In genomic region chrX:48695925-48696300, GRCh38 we compare ENCODE assay signal across 8 cellular contexts. TPM values are rescaled to one million over a fixed set of nuclear protein-coding genes. Genes with fewer than 3 reads are reported as not detected.
DNase-seq lines count a peak whose midpoint lies in the region; ATAC-seq and TF ChIP-seq lines count a peak whose summit lies in the region.

No MANE protein-coding gene starts in this region.

- H3K27me3 ChIP-seq in BE2C (no peaks in the 10 kb centered on the region), iPS-18a (ENCODE audit: control insufficient read depth, insufficient read depth, low read length) (no peaks in the 10 kb centered on the region)

- peaks cover 27% of the 10 kb centered on the region for H3K4me1 Mint-ChIP-seq in activated naive CD8-positive, alpha-beta T cell (ENCODE audit: low read depth)
- peaks cover 36% of the 10 kb centered on the region for H3K4me1 Mint-ChIP-seq in stimulated activated naive CD8-positive, alpha-beta T cell treated with anti-CD3 and anti-CD28 coated beads, Interleukin-15, amount 100 ng/mL, for 72 hours

- peak overlapping the region; percentile 87 for H3K4me3 Mint-ChIP-seq in activated naive CD8-positive, alpha-beta T cell
- H3K4me3 Mint-ChIP-seq in stimulated activated naive CD8-positive, alpha-beta T cell treated with anti-CD3 and anti-CD28 coated beads, Interleukin-15, amount 100 ng/mL, for 72 hours, result peak overlapping the region; percentile 86 to 92

- H3K27ac Mint-ChIP-seq in activated naive CD8-positive, alpha-beta T cell, result peak overlapping the region; percentile 92
- H3K27ac Mint-ChIP-seq in stimulated activated naive CD8-positive, alpha-beta T cell treated with anti-CD3 and anti-CD28 coated beads, Interleukin-15, amount 100 ng/mL, for 72 hours, result peak overlapping the region; percentile 95 to 98

- peak; percentile 3 for ATAC-seq in HG02642 (IDR thresholded peaks at IDR 0.05; ENCODE audit: poor library complexity, unreplicated experiment)
- peak; percentile 11 for ATAC-seq in stimulated activated naive CD8-positive, alpha-beta T cell treated with anti-CD3 and anti-CD28 coated beads, Interleukin-15, amount 100 ng/mL, for 72 hours

- no peaks in the 10 kb centered on the region for H3K9me3 ChIP-seq in BE2C
- peaks cover 3% of the 10 kb centered on the region for H3K9me3 ChIP-seq in iPS-18a (ENCODE audit: control insufficient read depth, low read depth, low read length)

- peak overlapping the region; percentile 77 for H3K4me3 ChIP-seq in BE2C (ENCODE audit: low read depth, low read length)
- peak overlapping the region; percentile 77 for H3K4me3 ChIP-seq in iPS-18a (ENCODE audit: low read length)

- no peak overlapping the region for H3K9ac ChIP-seq in iPS-18a (ENCODE audit: low read length)

- H3K27me3 Mint-ChIP-seq in activated naive CD8-positive, alpha-beta T cell, result no peaks in the 10 kb centered on the region
- no peaks in the 10 kb centered on the region for H3K27me3 Mint-ChIP-seq in stimulated activated naive CD8-positive, alpha-beta T cell treated with anti-CD3 and anti-CD28 coated beads, Interleukin-15, amount 100 ng/mL, for 72 hours

- peaks cover 9% of the 10 kb centered on the region for H3K36me3 ChIP-seq in BE2C
- H3K36me3 ChIP-seq in iPS-18a (ENCODE audit: control insufficient read depth, low read depth, low read length), result peaks cover 13% of the 10 kb centered on the region

- no peaks in the 10 kb centered on the region; the same call in 1 of the 2 replicates for H3K4me1 ChIP-seq in BE2C
- H3K4me1 ChIP-seq in iPS-18a (ENCODE audit: control insufficient read depth, low read depth, low read length), result peaks cover 6% of the 10 kb centered on the region

- H3K9me3 Mint-ChIP-seq in activated naive CD8-positive, alpha-beta T cell (ENCODE audit: low read depth), result no peaks in the 10 kb centered on the region
- H3K9me3 Mint-ChIP-seq in stimulated activated naive CD8-positive, alpha-beta T cell treated with anti-CD3 and anti-CD28 coated beads, Interleukin-15, amount 100 ng/mL, for 72 hours, result no peaks in the 10 kb centered on the region

- no peak for TF ChIP-seq CTCF in BE2C (IDR thresholded peaks at IDR 0.05; ENCODE audit: low read depth, low read length)

- H3K36me3 Mint-ChIP-seq in activated naive CD8-positive, alpha-beta T cell, result no peaks in the 10 kb centered on the region

- no peak overlapping the region for H3K27ac ChIP-seq in iPS-18a (ENCODE audit: low read length)

- DNase-seq in BE2C (peak; percentile 55), NCI-H526 treated with DMSO at 0.1 percent for 48 hours (lab: John Stamatoyannopoulos, UW) (no peak), A172 (ENCODE audit: low spot score) (no peak)
- DNase-seq in stimulated activated naive CD8-positive, alpha-beta T cell treated with anti-CD3 and anti-CD28 coated beads, Interleukin-15, amount 100 ng/mL, for 72 hours, result no peak
- DNase-seq in stimulated activated CD4-positive, alpha-beta T cell treated with anti-CD3 and anti-CD28 coated beads, Interleukin-1b, Interleukin-23, amount 100 ng/mL, for 48 hours, result no peak

RNA-seq across cellular contexts. Expression of gene SUV39H1, which starts 0.6 kb away (rescaled TPM):
- 12.1 TPM for polyA plus RNA-seq in BE2C (2012; ENCODE audit: insufficient read depth, insufficient read length, low read depth)
- 18.4 and 18.9 TPM in 2 replicates for total RNA-seq in A172 (2014; rRNA removed; shearing (Covaris generic))

RNA-seq across cellular contexts. Expression of gene WAS, which starts 12.3 kb away (rescaled TPM):
- polyA plus RNA-seq in BE2C (2012; ENCODE audit: insufficient read depth, insufficient read length, low read depth), result 1.1 TPM
- 0.62 and 3.6 TPM in 2 replicates for total RNA-seq in A172 (2014; rRNA removed; shearing (Covaris generic))
